ENCODE assay signal across 6 cellular contexts in the genomic region with DNA sequence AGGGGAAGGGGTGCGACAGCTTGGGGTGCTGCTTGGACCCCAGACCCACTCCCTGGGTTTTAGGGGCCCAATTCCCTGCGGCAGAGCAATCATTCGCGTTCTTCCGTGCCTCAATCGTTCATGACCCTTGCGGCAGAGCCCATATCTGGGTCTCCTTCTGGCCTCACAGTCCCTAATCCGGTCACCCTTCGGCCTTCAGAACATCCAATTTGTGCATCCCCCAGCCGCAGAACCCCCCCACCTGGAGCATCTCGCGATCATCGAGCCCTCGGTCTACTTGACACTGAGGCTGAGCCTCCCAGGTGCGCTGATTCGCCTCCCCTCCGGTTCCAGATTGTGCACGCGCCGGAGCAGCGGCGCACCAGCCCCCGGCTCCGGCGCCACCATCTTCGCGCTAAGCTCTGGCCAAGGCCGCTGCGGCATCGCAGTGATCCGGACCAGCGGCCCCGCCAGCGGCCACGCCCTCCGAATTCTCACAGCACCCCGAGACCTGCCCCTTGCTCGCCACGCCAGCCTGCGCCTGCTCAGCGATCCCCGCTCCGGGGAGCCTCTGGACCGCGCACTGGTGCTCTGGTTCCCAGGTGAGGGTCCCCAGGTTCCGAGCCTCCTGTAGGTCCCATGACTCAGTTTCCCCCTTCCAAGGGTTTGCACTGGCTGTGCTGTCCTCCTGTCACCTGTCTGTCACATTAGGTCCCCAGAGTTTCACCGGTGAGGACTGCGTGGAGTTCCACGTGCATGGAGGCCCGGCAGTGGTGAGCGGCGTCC. TPM values are rescaled to one million over a fixed set of nuclear protein-coding genes. Genes with fewer than 3 reads are reported as not detected.
A peak's percentile ranks its signal among the peaks of the same experiment; 100 is the strongest.
DNase-seq lines count a peak whose midpoint lies in the region; ATAC-seq and TF ChIP-seq lines count a peak whose summit lies in the region.

No MANE protein-coding gene starts in this region.

- peaks cover 22 to 60% of the 10 kb centered on the region in 2 donors for H3K4me1 Mint-ChIP-seq in stimulated activated naive B cell treated with anti-CD40 and anti-IgM and Interleukin-4, amounts not matched to agents 10 μg/mL and 1 μg/mL and 100 μg/mL, for 72 hours

- H3K27me3 Mint-ChIP-seq in stimulated activated naive B cell treated with anti-CD40 and anti-IgM and Interleukin-4, amounts not matched to agents 10 μg/mL and 1 μg/mL and 100 μg/mL, for 72 hours, result peaks cover under 1 to 2% of the 10 kb centered on the region in 2 donors

- H3K4me3 Mint-ChIP-seq in stimulated activated naive B cell treated with anti-CD40 and anti-IgM and Interleukin-4, amounts not matched to agents 10 μg/mL and 1 μg/mL and 100 μg/mL, for 72 hours, result peak overlapping the region; percentile 89 to 94

- peaks cover 8% of the 10 kb centered on the region; the same call in 1 of the 2 replicates for H3K36me3 ChIP-seq in SJCRH30

- no peaks in the 10 kb centered on the region for H3K27me3 ChIP-seq in SJCRH30

- peak overlapping the region; percentile 88 for H3K27ac Mint-ChIP-seq in stimulated activated naive B cell treated with anti-CD40 and anti-IgM and Interleukin-4, amounts not matched to agents 10 μg/mL and 1 μg/mL and 100 μg/mL, for 72 hours

- H3K36me3 Mint-ChIP-seq in stimulated activated naive B cell treated with anti-CD40 and anti-IgM and Interleukin-4, amounts not matched to agents 10 μg/mL and 1 μg/mL and 100 μg/mL, for 72 hours, result peaks cover 21 to 35% of the 10 kb centered on the region in 2 donors

- peaks cover 0 to under 1% of the 10 kb centered on the region in 2 donors for H3K9me3 Mint-ChIP-seq in stimulated activated naive B cell treated with anti-CD40 and anti-IgM and Interleukin-4, amounts not matched to agents 10 μg/mL and 1 μg/mL and 100 μg/mL, for 72 hours

- ATAC-seq in GM19324 (IDR thresholded peaks at IDR 0.05; ENCODE audit: low FRiP score, unreplicated experiment) (peak; percentile 2), GM21390 (IDR thresholded peaks at IDR 0.05; ENCODE audit: unreplicated experiment) (no peak)
- peak; percentile 5 to 7 for ATAC-seq in stimulated activated naive B cell treated with anti-CD40 and anti-IgM and Interleukin-4, amounts not matched to agents 10 μg/mL and 1 μg/mL and 100 μg/mL, for 72 hours (replicated peaks)

- no peak overlapping the region; the same call in 1 of the 2 replicates for H3K27ac ChIP-seq in SJCRH30

- no peak for TF ChIP-seq CTCF in fibroblast of villous mesenchyme (IDR thresholded peaks at IDR 0.05; ENCODE audit: insufficient read depth, low read depth, low read length)

- DNase-seq in SJCRH30 (no peak), fibroblast of villous mesenchyme (ENCODE audit: low read depth) (no peak), DMS153 (lab: John Stamatoyannopoulos, UW) (no peak)
- no peak for DNase-seq in stimulated activated naive B cell treated with anti-CD40 and anti-IgM and Interleukin-4, amounts not matched to agents 10 μg/mL and 1 μg/mL and 100 μg/mL, for 72 hours

- H3K9me3 ChIP-seq in SJCRH30 (replicated peaks), result no peaks in the 10 kb centered on the region

- peak overlapping the region; percentile 77 for H3K4me3 ChIP-seq in SJCRH30
- peak overlapping the region; percentile 99 for H3K4me3 ChIP-seq in fibroblast of villous mesenchyme (ENCODE audit: low read depth, low read length)

- H3K4me1 ChIP-seq in SJCRH30, result peaks cover 4% of the 10 kb centered on the region; the same call in 1 of the 2 replicates

RNA-seq across cellular contexts. Expression of a gene that starts 0.5 kb away (rescaled TPM):
- 27.6 and 31.2 TPM in 2 replicates for total RNA-seq in SJCRH30 (2014; rRNA removed; shearing (Covaris generic))
- 14.2 and 16.1 TPM in 2 replicates for total RNA-seq in fibroblast of villous mesenchyme

RNA-seq across cellular contexts. Expression of a gene that starts 3.2 kb away (rescaled TPM):
- total RNA-seq in SJCRH30 (2014; rRNA removed; shearing (Covaris generic)), result 2.7 and 3.0 TPM in 2 replicates
- 3.5 and 3.9 TPM in 2 replicates for total RNA-seq in fibroblast of villous mesenchyme

RNA-seq across cellular contexts. Expression of a gene that starts 28.5 kb away (rescaled TPM):
- 34.2 and 37.5 TPM in 2 replicates for total RNA-seq in SJCRH30 (2014; rRNA removed; shearing (Covaris generic))
- total RNA-seq in fibroblast of villous mesenchyme, result 14.8 and 16.8 TPM in 2 replicates

RNA-seq across cellular contexts. Expression of a gene that starts 32.2 kb away (rescaled TPM):
- total RNA-seq in SJCRH30 (2014; rRNA removed; shearing (Covaris generic)), result 68.5 and 69.0 TPM in 2 replicates
- 29.8 and 32.2 TPM in 2 replicates for total RNA-seq in fibroblast of villous mesenchyme

RNA-seq across cellular contexts. Expression of a gene that starts 34.6 kb away (rescaled TPM):
- total RNA-seq in SJCRH30 (2014; rRNA removed; shearing (Covaris generic)), result 26.4 and 27.2 TPM in 2 replicates
- 13.8 and 15.5 TPM in 2 replicates for total RNA-seq in fibroblast of villous mesenchyme
